ENCODE assay signal across 18 cellular contexts in the genomic region with DNA sequence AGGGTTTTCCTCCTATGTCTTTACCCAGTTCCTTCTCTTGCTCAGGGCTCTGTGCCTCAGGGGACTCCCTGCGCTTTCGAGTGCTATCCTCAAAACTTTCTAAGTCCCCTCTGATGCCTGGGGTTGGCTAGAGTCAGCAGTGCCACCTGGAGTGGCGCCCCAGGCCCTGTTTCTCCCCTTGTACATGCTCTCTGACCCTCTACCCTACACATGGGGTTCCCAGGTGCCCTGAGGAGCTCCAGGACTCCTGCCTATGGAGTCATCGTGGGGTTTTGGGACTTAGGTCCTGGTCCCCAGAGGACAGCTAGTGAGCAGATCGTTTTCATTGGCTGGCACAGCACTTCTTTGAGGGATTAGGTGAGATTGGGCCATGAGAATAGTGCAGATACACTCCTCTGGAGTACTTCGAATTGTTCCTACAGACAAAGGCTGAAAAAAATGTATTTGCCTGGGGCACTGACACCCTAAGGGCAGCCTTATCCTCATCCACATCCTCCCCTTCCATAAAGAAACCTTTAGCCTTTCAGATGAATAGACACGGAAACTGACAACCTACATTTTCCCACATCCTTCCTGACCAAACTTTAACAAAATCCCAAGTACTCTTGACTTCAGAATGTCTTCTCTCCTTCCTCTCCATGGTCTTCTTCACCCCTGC. TPM values are rescaled to one million over a fixed set of nuclear protein-coding genes. Genes with fewer than 3 reads are reported as not detected.
DNase-seq lines count a peak whose midpoint lies in the region; ATAC-seq and TF ChIP-seq lines count a peak whose summit lies in the region.
"Had no signal": no experiment of that assay in that cellular context is flagged by ENCODE, and none has a peak within 500 bp of the region (broad histone marks: within the 10 kb centered on the region; RNA-seq: fewer than 3 reads in every experiment).

No MANE protein-coding gene starts in this region.

- no peaks in the 10 kb centered on the region for H3K9me3 Mint-ChIP-seq in mesothelial cell of epicardium
- H3K9me3 Mint-ChIP-seq: activated CD8-positive, alpha-beta T cell treated with anti-CD3 and anti-CD28 coated beads for 36 hours; activated naive CD8-positive, alpha-beta T cell treated with anti-CD3 and anti-CD28 coated beads for 36 hours; activated T-cell treated with anti-CD3 and anti-CD28 coated beads, Interleukin-2, amount 50 U/mL, for 72 hours; nephron progenitor cell; T-cell; WTC11 had no signal

- POLR2A ChIA-PET in HEK293 (lab: Yijun Ruan, JAX) = interaction anchor here (0.9 kb wide), 1 partner anchor 13 kb away, joined by 3 read pairs; no protein-coding TSS in a partner anchor

- CTCF ChIA-PET in HEK293 (lab: Yijun Ruan, JAX) (interaction anchor here (0.6 to 4.7 kb wide), 12 partner anchors 10 to 94 kb away, joined by 3 to 35 read pairs (median 5); partner anchors contain the start of genes ARL8A and LGR6), mammary epithelial cell (lab: Charles Lee; ENCODE audit: low non-redundant PET) (interaction anchor here (0.6 to 0.9 kb wide), 2 partner anchors 10 to 24 kb away, joined by 4 read pairs; no protein-coding TSS in a partner anchor)

- no peaks in the 10 kb centered on the region for H3K9me3 ChIP-seq in HEK293 (ENCODE audit: control insufficient read depth, insufficient read depth, low read depth, low read length)
- H3K9me3 ChIP-seq in mammary epithelial cell (replicated peaks; ENCODE audit: insufficient read depth, low read length) = no peaks in the 10 kb centered on the region

- H3K36me3 ChIP-seq in ACC112 (ENCODE audit: insufficient read depth, low read length) (no peaks in the 10 kb centered on the region), HEK293 (ENCODE audit: control insufficient read depth in 2 of 2, insufficient read depth in 1 of 2, low read length in 2 of 2) (no peaks in the 10 kb centered on the region), mammary epithelial cell (ENCODE audit: insufficient read depth, low read length) (no peaks in the 10 kb centered on the region)

- H3K4me3 ChIP-seq in ACC112 (ENCODE audit: low read depth, low read length) = peak overlapping the region; percentile 32; the same call in 1 of the 2 replicates
- no peak overlapping the region for H3K4me3 ChIP-seq in HEK293 (ENCODE audit: low read depth, low read length)
- H3K4me3 ChIP-seq in mammary epithelial cell (replicated peaks in 1 of 3; ENCODE audit: insufficient read depth in 1 of 3, low read depth in 2 of 3, low read length in 3 of 3) = no peak overlapping the region

- in situ Hi-C loops in mammary epithelial cell (cut with MboI; ENCODE audit: low sequenced_read_pairs in 2 of 2) = no loop called here

- H3K27me3 ChIP-seq in ACC112 (ENCODE audit: insufficient read depth, low read length) (peaks cover 6% of the 10 kb centered on the region; the same call in 1 of the 2 replicates), mammary epithelial cell (ENCODE audit: insufficient read depth, low read length) (no peaks in the 10 kb centered on the region)

- 82% methylated on average over 7 of the region's 7 CpGs for WGBS in mammary epithelial cell (ENCODE audit: low coverage, missing lambda C conversion rate)

- dilution Hi-C loops in mammary epithelial cell (cut with HindIII; ENCODE audit: low sequenced_read_pairs) = no loop called here

- H2AFZ ChIP-seq in ACC112 (ENCODE audit: low read length, unreplicated experiment) (no peak overlapping the region), mammary epithelial cell (ENCODE audit: low read depth, low read length) (no peak overlapping the region)

- intact Hi-C loops in mammary epithelial cell (cut with micrococcal nuclease) = no loop called here

- H3K4me1 ChIP-seq in ACC112 (ENCODE audit: control insufficient read depth, insufficient read depth, low read length, unreplicated experiment) (peaks cover 14% of the 10 kb centered on the region), HEK293 (ENCODE audit: control insufficient read depth, insufficient read depth, low read length) (peaks cover 5% of the 10 kb centered on the region; the same call in 1 of the 2 replicates), mammary epithelial cell (ENCODE audit: insufficient read depth, low read length) (peaks cover 29% of the 10 kb centered on the region)

- peaks cover 25% of the 10 kb centered on the region for H3K4me1 Mint-ChIP-seq in mesothelial cell of epicardium

- H3K27ac Mint-ChIP-seq in mesothelial cell of epicardium = peak overlapping the region; percentile 82
- H3K27ac Mint-ChIP-seq: activated CD8-positive, alpha-beta T cell treated with anti-CD3 and anti-CD28 coated beads for 36 hours; activated naive CD8-positive, alpha-beta T cell treated with anti-CD3 and anti-CD28 coated beads for 36 hours; activated T-cell treated with anti-CD3 and anti-CD28 coated beads, Interleukin-2, amount 50 U/mL, for 72 hours; nephron progenitor cell; T-cell had no signal

- DNase-seq in mammary epithelial cell = no peak
- no peak for DNase-seq in mesothelial cell of epicardium (ENCODE audit: low spot score in 2 of 2, unreplicated experiment in 2 of 2)
- DNase-seq in Ammon's horn (ENCODE audit: low spot score) = no peak
- DNase-seq in activated gamma-delta T cell (lab: John Stamatoyannopoulos, UW) = no peak
- DNase-seq: activated CD8-positive, alpha-beta T cell treated with anti-CD3 and anti-CD28 coated beads for 36 hours; activated naive CD8-positive, alpha-beta T cell treated with anti-CD3 and anti-CD28 coated beads for 36 hours; activated T-cell treated with anti-CD3 and anti-CD28 coated beads, Interleukin-2, amount 50 U/mL, for 72 hours; GF-D8; MV-4-11; NCI-H748 treated with DMSO at 0.1 percent for 48 hours; nephron progenitor cell; retina; T-cell had no signal

- ATAC-seq in HG02623 (IDR thresholded peaks at IDR 0.05; ENCODE audit: unreplicated experiment) = no peak
- no peak for ATAC-seq in GM19351 (IDR thresholded peaks at IDR 0.05; ENCODE audit: unreplicated experiment)
- ATAC-seq: activated CD8-positive, alpha-beta T cell treated with anti-CD3 and anti-CD28 coated beads for 36 hours; activated T-cell treated with anti-CD3 and anti-CD28 coated beads, Interleukin-2, amount 50 U/mL, for 72 hours; T-cell had no signal

- H3K36me3 Mint-ChIP-seq in mesothelial cell of epicardium = no peaks in the 10 kb centered on the region
- H3K36me3 Mint-ChIP-seq: activated naive CD8-positive, alpha-beta T cell treated with anti-CD3 and anti-CD28 coated beads for 36 hours; T-cell; WTC11 had no signal

- H3K9ac ChIP-seq in mammary epithelial cell (ENCODE audit: insufficient read depth, low read length) = no peak overlapping the region

- TF ChIP-seq CTCF in HEK293 (tag by site-specific recombination; IDR thresholded peaks at IDR 0.05) (no peak), mammary epithelial cell (conservative IDR thresholded peaks at IDR 0.05 in 1 of 2, IDR thresholded peaks at IDR 0.05 in 1 of 2; ENCODE audit: extremely low read depth in 1 of 2, insufficient read depth in 1 of 2, low read depth in 1 of 2, low read length in 2 of 2) (no peak), mesothelial cell of epicardium (IDR thresholded peaks at IDR 0.05; ENCODE audit: unreplicated experiment) (no peak)

- H3K4me2 ChIP-seq in mammary epithelial cell (ENCODE audit: insufficient read depth, low read depth, low read length) = peak overlapping the region; percentile 6

- H3K4me3 Mint-ChIP-seq in mesothelial cell of epicardium = no peak overlapping the region
- H3K4me3 Mint-ChIP-seq: activated CD8-positive, alpha-beta T cell treated with anti-CD3 and anti-CD28 coated beads for 36 hours; activated naive CD8-positive, alpha-beta T cell treated with anti-CD3 and anti-CD28 coated beads for 36 hours; activated T-cell treated with anti-CD3 and anti-CD28 coated beads, Interleukin-2, amount 50 U/mL, for 72 hours; nephron progenitor cell; T-cell; WTC11 had no signal

- H4K20me1 ChIP-seq in mammary epithelial cell (ENCODE audit: insufficient read depth, low read length) = no peaks in the 10 kb centered on the region

- peaks cover 10% of the 10 kb centered on the region for H3K27me3 Mint-ChIP-seq in mesothelial cell of epicardium (ENCODE audit: low read depth)

- no TSS peak for BruUV-seq in mammary epithelial cell (replicated peaks; lab: Mats Ljungman, UMichigan)

- no peak overlapping the region for H3K27ac ChIP-seq in ACC112 (ENCODE audit: low read depth, low read length)
- no peak overlapping the region for H3K27ac ChIP-seq in HEK293 (ENCODE audit: extremely low read depth, low read depth, low read length)
- no peak overlapping the region for H3K27ac ChIP-seq in mammary epithelial cell (ENCODE audit: insufficient read depth, low read depth, low read length)

- H3K79me2 ChIP-seq in ACC112 (ENCODE audit: control insufficient read depth, insufficient read depth, low read length, unreplicated experiment) (no peaks in the 10 kb centered on the region), mammary epithelial cell (ENCODE audit: insufficient read depth, low read length) (no peaks in the 10 kb centered on the region)

TF ChIP-seq in HEK293, 187 proteins besides CTCF, POLR2A, EP300 and RAD21 (continues in another document):
- TF ChIP-seq IKZF3 (tag by site-specific recombination; IDR thresholded peaks at IDR 0.05) (0 out of 2 replicates have a peak, but pooled peaks have one; percentile 6), ZBTB1 (tag by site-specific recombination; IDR thresholded peaks at IDR 0.05) (no peak), ZNF473 (tag by site-specific recombination; IDR thresholded peaks at IDR 0.05) (no peak), HIC1 (tag by site-specific recombination; IDR thresholded peaks at IDR 0.05) (peak; percentile 45; the same call in 1 of the 2 replicates), ZNF626 (tag by site-specific recombination; IDR thresholded peaks at IDR 0.05) (no peak), ZIC2 (tag by site-specific recombination; IDR thresholded peaks at IDR 0.05) (peak; percentile 60), ZNF561 (tag by site-specific recombination; IDR thresholded peaks at IDR 0.05; ENCODE audit: borderline replicate concordance) (no peak)

RNA-seq across cellular contexts. Expression of gene LGR6, which starts 41.5 kb away (rescaled TPM):
- total RNA-seq in mammary epithelial cell (under 1 TPM; 0.45 to 0.50 TPM), mesothelial cell of epicardium (3.1 to 4.7 TPM (median 3.1 TPM) in 3 replicates)
- polyA plus RNA-seq in mammary epithelial cell = 0.15 TPM
- polyA minus RNA-seq in mammary epithelial cell = not detected
